In genomic region chr9:109118802-109119438, GRCh38 we compare ENCODE assay signal across 8 cellular contexts. TPM values are rescaled to one million over a fixed set of nuclear protein-coding genes. Genes with fewer than 3 reads are reported as not detected.
A peak's percentile ranks its signal among the peaks of the same experiment; 100 is the strongest.
DNase-seq lines count a peak whose midpoint lies in the region; ATAC-seq, FAIRE-seq and TF ChIP-seq lines count a peak whose summit lies in the region.

No MANE protein-coding gene starts in this region.

- peak overlapping the region; percentile 85 for H3K27ac Mint-ChIP-seq in astrocyte (ENCODE audit: unreplicated experiment)
- peak overlapping the region; percentile 89 for H3K27ac Mint-ChIP-seq in stimulated activated naive CD8-positive, alpha-beta T cell treated with anti-CD3 and anti-CD28 coated beads, Interleukin-15, Interleukin-2, amounts not matched to agents 100 ng/mL and 50 ng/mL, for 24 hours

- H3K9ac ChIP-seq in astrocyte (ENCODE audit: low read length) (peak overlapping the region; percentile 90), keratinocyte (ENCODE audit: control insufficient read depth, extremely low read depth, insufficient read depth, low read length) (peak overlapping the region; percentile 92)

- peaks cover 2% of the 10 kb centered on the region for H3K36me3 Mint-ChIP-seq in astrocyte (ENCODE audit: low read depth, unreplicated experiment)
- peaks cover 26% of the 10 kb centered on the region for H3K36me3 Mint-ChIP-seq in stimulated activated naive CD8-positive, alpha-beta T cell treated with anti-CD3 and anti-CD28 coated beads, Interleukin-15, Interleukin-2, amounts not matched to agents 100 ng/mL and 50 ng/mL, for 24 hours (ENCODE audit: low read depth)

- H3K4me1 Mint-ChIP-seq in astrocyte (ENCODE audit: low read depth, unreplicated experiment): peaks cover 25% of the 10 kb centered on the region
- H3K4me1 Mint-ChIP-seq in stimulated activated naive CD8-positive, alpha-beta T cell treated with anti-CD3 and anti-CD28 coated beads, Interleukin-15, Interleukin-2, amounts not matched to agents 100 ng/mL and 50 ng/mL, for 24 hours (ENCODE audit: low read depth): peaks cover 57% of the 10 kb centered on the region

- H3K27me3 Mint-ChIP-seq in astrocyte (ENCODE audit: low read depth, unreplicated experiment): peaks cover 2% of the 10 kb centered on the region
- H3K27me3 Mint-ChIP-seq in stimulated activated naive CD8-positive, alpha-beta T cell treated with anti-CD3 and anti-CD28 coated beads, Interleukin-15, Interleukin-2, amounts not matched to agents 100 ng/mL and 50 ng/mL, for 24 hours: no peaks in the 10 kb centered on the region

- no peaks in the 10 kb centered on the region for H3K36me3 ChIP-seq in astrocyte (ENCODE audit: insufficient read depth, low read length)
- peaks cover 0 to 5% of the 10 kb centered on the region in 2 experiments for H3K36me3 ChIP-seq in keratinocyte (ENCODE audit: control insufficient read depth in 2 of 2, extremely low read depth in 1 of 2, insufficient read depth in 2 of 2, low read length in 2 of 2)

- ATAC-seq in HG03571 (IDR thresholded peaks at IDR 0.05; ENCODE audit: unreplicated experiment): no peak

- no peak for DNase-seq in Jurkat, Clone E6-1 (ENCODE audit: low read depth, low spot score)
- DNase-seq in astrocyte (ENCODE audit: low read depth): peak; percentile 8
- DNase-seq in keratinocyte (ENCODE audit: low read depth, low spot score): no peak
- DNase-seq in central memory CD4-positive, alpha-beta T cell: no peak
- DNase-seq in SHP77 treated with DMSO at 0.1 percent for 48 hours (lab: John Stamatoyannopoulos, UW): no peak

- FAIRE-seq in astrocyte (lab: Jason Lieb, UNC) (no peak), keratinocyte (lab: Jason Lieb, UNC) (no peak)

- TF ChIP-seq CTCF in C4-2B (conservative IDR thresholded peaks at IDR 0.05) (no peak), astrocyte (IDR thresholded peaks at IDR 0.05; ENCODE audit: insufficient read depth, low read depth, low read length) (no peak), keratinocyte (optimal IDR thresholded peaks at IDR 0.05 in 1 of 3, IDR thresholded peaks at IDR 0.05 in 1 of 3, conservative IDR thresholded peaks at IDR 0.05 in 1 of 3; ENCODE audit: extremely low read depth in 1 of 3, insufficient read depth in 2 of 3, low read length in 3 of 3) (no peak)

- H3K4me3 Mint-ChIP-seq in astrocyte (ENCODE audit: unreplicated experiment): peak overlapping the region; percentile 96
- peak overlapping the region; percentile 94 for H3K4me3 Mint-ChIP-seq in stimulated activated naive CD8-positive, alpha-beta T cell treated with anti-CD3 and anti-CD28 coated beads, Interleukin-15, Interleukin-2, amounts not matched to agents 100 ng/mL and 50 ng/mL, for 24 hours

- dilution Hi-C loops in keratinocyte (cut with MboI; ENCODE audit: extremely low pct_ligation_motif_present, low sequenced_read_pairs): loop anchor here (5.0 kb wide), 1 partner anchor 37 kb away; no protein-coding TSS in a partner anchor

- H3K4me1 ChIP-seq in astrocyte (ENCODE audit: insufficient read depth, low read length): peaks cover 13% of the 10 kb centered on the region
- H3K4me1 ChIP-seq in keratinocyte (ENCODE audit: control insufficient read depth, extremely low read depth, insufficient read depth, low read length): peaks cover 42% of the 10 kb centered on the region

- H3K79me2 ChIP-seq in astrocyte (ENCODE audit: insufficient read depth, low read length) (peaks cover 55% of the 10 kb centered on the region), keratinocyte (ENCODE audit: control insufficient read depth, insufficient read depth, low read length) (peaks cover 57% of the 10 kb centered on the region)

- H3K4me2 ChIP-seq in astrocyte (ENCODE audit: low read length): peak overlapping the region; percentile 95
- peak overlapping the region; percentile 98 for H3K4me2 ChIP-seq in keratinocyte (ENCODE audit: control insufficient read depth, extremely low read depth, insufficient read depth, low read depth, low read length)

- H4K20me1 ChIP-seq in astrocyte (ENCODE audit: insufficient read depth, low read length): peaks cover 51% of the 10 kb centered on the region
- peaks cover 7% of the 10 kb centered on the region for H4K20me1 ChIP-seq in keratinocyte (ENCODE audit: control insufficient read depth, extremely low read depth, insufficient read depth, low read length)

- H2AFZ ChIP-seq in astrocyte (ENCODE audit: low read depth, low read length) (peak overlapping the region; percentile 80), keratinocyte (ENCODE audit: control insufficient read depth, low read length) (peak overlapping the region; percentile 40)

- peak overlapping the region; percentile 89 for H3K4me3 ChIP-seq in Jurkat, Clone E6-1 (ENCODE audit: low read length)
- peak overlapping the region; percentile 84 for H3K4me3 ChIP-seq in astrocyte (ENCODE audit: insufficient read depth, low read depth, low read length)
- peak overlapping the region; percentile 89 to 94 (median 89) for H3K4me3 ChIP-seq in keratinocyte (ENCODE audit: control insufficient read depth in 2 of 3, extremely low read depth in 1 of 3, insufficient read depth in 2 of 3, low read depth in 1 of 3, low read length in 3 of 3)

- H3K27ac ChIP-seq in C4-2B (peak overlapping the region; percentile 92), astrocyte (ENCODE audit: low read depth, low read length) (peak overlapping the region; percentile 80), keratinocyte (ENCODE audit: control insufficient read depth, insufficient read depth, low read length) (peak overlapping the region; percentile 94)

- no peaks in the 10 kb centered on the region for H3K27me3 ChIP-seq in astrocyte (ENCODE audit: insufficient read depth, low read length)
- no peaks in the 10 kb centered on the region for H3K27me3 ChIP-seq in keratinocyte (ENCODE audit: control insufficient read depth, extremely low read depth, insufficient read depth, low read length)

- H3K9me3 ChIP-seq in astrocyte (ENCODE audit: insufficient read depth, low read depth, low read length) (no peaks in the 10 kb centered on the region), keratinocyte (ENCODE audit: control insufficient read depth, low read depth, low read length) (no peaks in the 10 kb centered on the region)

- H3K9me3 Mint-ChIP-seq in astrocyte (ENCODE audit: unreplicated experiment): no peaks in the 10 kb centered on the region
- H3K9me3 Mint-ChIP-seq in stimulated activated naive CD8-positive, alpha-beta T cell treated with anti-CD3 and anti-CD28 coated beads, Interleukin-15, Interleukin-2, amounts not matched to agents 100 ng/mL and 50 ng/mL, for 24 hours: no peaks in the 10 kb centered on the region

- no peaks in the 10 kb centered on the region for H3K9me1 ChIP-seq in keratinocyte (ENCODE audit: control insufficient read depth, extremely low read depth, insufficient read depth, low read length)

RNA-seq across cellular contexts. Expression of gene TMEM245, which starts 0.8 kb away (rescaled TPM):
- 27.6 TPM for polyA plus RNA-seq in Jurkat, Clone E6-1 (2012; ENCODE audit: insufficient read depth, insufficient read length)
- total RNA-seq in astrocyte: 52.2 and 54.1 TPM in 2 replicates
- polyA plus RNA-seq in keratinocyte: 40.0 to 46.1 TPM (median 41.6 TPM) in 3 replicates
- polyA plus RNA-seq in keratinocyte (2011; ENCODE audit: low read depth): 7.0 TPM
- polyA plus RNA-seq in keratinocyte (2011; cell fraction: cytosol; rRNA removed): 12.6 and 23.7 TPM in 2 replicates
- polyA plus RNA-seq in keratinocyte (2011; cell fraction: nucleus; rRNA removed): 56.7 and 60.9 TPM in 2 replicates
- polyA plus RNA-seq in keratinocyte (2012; ENCODE audit: low replicate concordance): 14.0 and 27.5 TPM in 2 replicates
- 74.8 to 108 TPM (median 101 TPM) in 3 replicates for polyA minus RNA-seq in keratinocyte
- polyA minus RNA-seq in keratinocyte (2011; cell fraction: cytosol; rRNA and poly(A)+ RNA removed): 33.6 TPM
- polyA minus RNA-seq in keratinocyte (2011; cell fraction: nucleus; rRNA and poly(A)+ RNA removed): 82.5 and 161 TPM in 2 replicates

RNA-seq across cellular contexts. Expression of gene FRRS1L, which starts 48.1 kb away (rescaled TPM):
- polyA plus RNA-seq in Jurkat, Clone E6-1 (2012; ENCODE audit: insufficient read depth, insufficient read length): not detected
- total RNA-seq in astrocyte: 0.43 and 1.1 TPM in 2 replicates
- polyA plus RNA-seq in keratinocyte: 0.01 to 0.03 TPM in 2 of 3 replicates, not detected in the other
- polyA plus RNA-seq in keratinocyte (2011; ENCODE audit: low read depth): not detected
- polyA plus RNA-seq in keratinocyte (2011; cell fraction: cytosol; rRNA removed): 0.01 and 0.04 TPM in 2 replicates
- polyA plus RNA-seq in keratinocyte (2011; cell fraction: nucleus; rRNA removed): 0.09 TPM in 1 of 2 replicates, not detected in the other
- 0.01 TPM in 1 of 2 replicates, not detected in the other for polyA plus RNA-seq in keratinocyte (2012; ENCODE audit: low replicate concordance)
- polyA minus RNA-seq in keratinocyte: not detected in 3 replicates
- polyA minus RNA-seq in keratinocyte (2011; cell fraction: cytosol; rRNA and poly(A)+ RNA removed): not detected
- 0.08 TPM in 1 of 2 replicates, not detected in the other for polyA minus RNA-seq in keratinocyte (2011; cell fraction: nucleus; rRNA and poly(A)+ RNA removed)
